In the genomic region with DNA sequence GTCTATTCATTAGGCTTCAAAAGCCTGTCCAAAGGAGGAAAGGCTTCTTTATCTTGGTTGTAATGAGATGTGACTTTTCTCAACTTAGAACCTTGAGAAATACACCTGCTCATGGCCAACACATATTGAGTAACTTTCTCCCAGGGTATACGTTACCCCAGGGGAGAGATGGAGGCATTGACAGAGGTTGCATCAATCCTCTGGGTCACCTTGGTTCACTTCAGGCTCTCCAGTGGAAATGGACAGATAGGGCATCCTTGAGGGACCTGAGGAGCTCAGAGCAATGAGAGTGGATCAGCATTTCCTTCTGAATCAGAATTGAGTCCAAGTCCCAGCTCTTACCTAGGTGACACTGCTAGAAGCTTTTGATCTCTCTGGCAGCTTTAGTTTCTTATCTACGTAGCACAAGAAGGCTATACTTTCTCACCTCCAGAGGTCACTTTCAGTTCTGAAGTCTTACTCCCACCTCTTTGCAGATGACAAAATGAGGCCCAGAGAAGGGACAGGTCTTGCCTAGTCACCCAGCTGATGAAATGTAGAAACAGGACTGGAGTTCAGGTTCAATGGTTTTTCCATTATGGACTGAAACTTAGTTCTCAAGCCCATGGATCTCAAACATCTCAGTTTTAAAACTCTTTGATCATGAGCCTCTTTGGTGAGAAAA, we compare ENCODE assay signal across 9 cellular contexts. TPM values are rescaled to one million over a fixed set of nuclear protein-coding genes. Genes with fewer than 3 reads are reported as not detected.
DNase-seq lines count a peak whose midpoint lies in the region; ATAC-seq and TF ChIP-seq lines count a peak whose summit lies in the region.
"Had no signal": no experiment of that assay in that cellular context is flagged by ENCODE, and none has a peak within 500 bp of the region (broad histone marks: within the 10 kb centered on the region; RNA-seq: fewer than 3 reads in every experiment).

No MANE protein-coding gene starts in this region.

- H3K27ac ChIP-seq in PC-3 (ENCODE audit: low read length), result no peak overlapping the region

- H2AFZ ChIP-seq in Loucy (ENCODE audit: low read length), result no peak overlapping the region
- H2AFZ ChIP-seq in PC-3 (ENCODE audit: low read length), result no peak overlapping the region

- H4K20me1 ChIP-seq in Loucy (ENCODE audit: insufficient read depth, low read length, poor library complexity, severe bottlenecking) (no peaks in the 10 kb centered on the region), PC-3 (ENCODE audit: low read length) (no peaks in the 10 kb centered on the region)

- no TSS peak for BruUV-seq in PC-3 (replicated peaks; lab: Mats Ljungman, UMichigan)

- H3K9me3 ChIP-seq in Loucy (ENCODE audit: insufficient read depth, low read depth, low read length) (no peaks in the 10 kb centered on the region), PC-3 (ENCODE audit: low read length) (no peaks in the 10 kb centered on the region)

- POLR2A ChIA-PET in PC-3 (lab: Charles Lee; ENCODE audit: unreplicated experiment), result no interaction called here

- TF ChIP-seq CTCF in GM12872 (IDR thresholded peaks at IDR 0.05; ENCODE audit: insufficient read depth, low read depth, low read length) (peak; percentile 25; the same call in 1 of the 3 replicates), Loucy (conservative IDR thresholded peaks at IDR 0.05; ENCODE audit: low read length) (0 out of 2 replicates have a peak, but pooled peaks have one; percentile 15), PC-3 (conservative IDR thresholded peaks at IDR 0.05; ENCODE audit: low read depth, low read length) (no peak)

- H3K27me3 ChIP-seq in Loucy (ENCODE audit: insufficient read depth, low read length, poor library complexity, severe bottlenecking), result no peaks in the 10 kb centered on the region
- no peaks in the 10 kb centered on the region for H3K27me3 ChIP-seq in PC-3 (ENCODE audit: low read length)

- CTCF ChIA-PET in PC-3 (lab: Charles Lee), result no interaction called here

- H3K4me2 ChIP-seq in Loucy (ENCODE audit: low read depth, low read length, poor library complexity, severe bottlenecking) (no peak overlapping the region), PC-3 (ENCODE audit: low read length) (no peak overlapping the region)

- H3K4me1 ChIP-seq in Loucy (ENCODE audit: insufficient read depth, low read length, poor library complexity, severe bottlenecking) (no peaks in the 10 kb centered on the region), PC-3 (ENCODE audit: insufficient read depth, low read length) (no peaks in the 10 kb centered on the region)

- intact Hi-C loops in PC-3 (cut with micrococcal nuclease), result no loop called here

- H3K36me3 ChIP-seq in Loucy (ENCODE audit: insufficient read depth, low read length) (peaks cover 48% of the 10 kb centered on the region; the same call in 1 of the 2 replicates), PC-3 (ENCODE audit: low read depth, low read length) (no peaks in the 10 kb centered on the region)

- ATAC-seq in GM19025 (IDR thresholded peaks at IDR 0.05; ENCODE audit: low read depth, unreplicated experiment) (peak; percentile 76), HG02759 (IDR thresholded peaks at IDR 0.05; ENCODE audit: unreplicated experiment) (peak; percentile 86), PC-3 (no peak)

- no peaks in the 10 kb centered on the region for H3F3A ChIP-seq in Loucy (ENCODE audit: low read depth)
- no peaks in the 10 kb centered on the region for H3F3A ChIP-seq in PC-3 (ENCODE audit: low read length, unreplicated experiment)

- DNase-seq in NCI-H2081 (lab: John Stamatoyannopoulos, UW) (no peak), NCI-H2171 treated with DMSO at 0.1 percent for 48 hours (lab: John Stamatoyannopoulos, UW) (no peak), NCI-H226 (no peak), PC-3 (no peak)
- DNase-seq: KG1 had no signal

- H3K4me3 ChIP-seq in Loucy (ENCODE audit: low read length, poor library complexity, severe bottlenecking), result no peak overlapping the region
- H3K4me3 ChIP-seq in PC-3 (ENCODE audit: low read length), result no peak overlapping the region

- H3K9ac ChIP-seq in Loucy (ENCODE audit: low read depth, low read length, poor library complexity, severe bottlenecking) (no peak overlapping the region), PC-3 (ENCODE audit: low read length) (no peak overlapping the region)

- H3K79me2 ChIP-seq in Loucy (ENCODE audit: insufficient read depth, low read length) (no peaks in the 10 kb centered on the region), PC-3 (ENCODE audit: low read length) (no peaks in the 10 kb centered on the region)

- H3K9me2 ChIP-seq in Loucy (replicated peaks; ENCODE audit: low read depth, low read length), result no peaks in the 10 kb centered on the region
- no peaks in the 10 kb centered on the region for H3K9me2 ChIP-seq in PC-3 (replicated peaks; ENCODE audit: low read length)

RNA-seq across cellular contexts. Expression of a gene that starts 35.2 kb away (rescaled TPM):
- 2.0 and 3.9 TPM in 2 replicates for total RNA-seq in PC-3 (2014; rRNA removed)
